In the genomic region with DNA sequence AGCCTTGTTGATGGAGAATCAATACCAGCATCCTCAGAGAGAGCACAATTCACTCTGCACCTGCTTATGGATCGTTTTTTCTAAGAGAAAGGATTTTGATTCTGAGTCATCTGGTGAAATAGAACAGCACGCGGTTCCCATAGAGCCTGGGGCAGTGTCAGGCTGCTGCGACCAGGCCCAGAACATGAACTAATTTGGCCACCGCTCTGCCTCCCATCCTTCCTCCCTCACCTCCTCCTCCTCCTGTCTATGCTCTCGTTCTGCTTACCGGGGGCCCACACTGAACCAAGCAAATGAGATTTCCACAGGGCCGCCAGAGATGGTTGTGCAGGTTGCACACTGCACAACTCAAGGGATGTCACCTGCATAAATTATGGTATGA, we compare ENCODE assay signal across 18 cellular contexts. TPM values are rescaled to one million over a fixed set of nuclear protein-coding genes. Genes with fewer than 3 reads are reported as not detected.
"Had no signal": no experiment of that assay in that cellular context is flagged by ENCODE, and none has a peak within 500 bp of the region (broad histone marks: within the 10 kb centered on the region; RNA-seq: fewer than 3 reads in every experiment).

No MANE protein-coding gene starts in this region.

- H3K36me3 ChIP-seq: brain microvascular endothelial cell, esophagus squamous epithelium, ovary, stomach had no signal

- H3K9me3 ChIP-seq: esophagus squamous epithelium, ovary, stomach had no signal

- DNase-seq: activated CD4-positive, alpha-beta T cell treated with anti-CD3 and anti-CD28 coated beads, Interleukin-2, amount 50 U/mL, for 1 hour; activated CD4-positive, CD25-positive, alpha-beta regulatory T cell treated with anti-CD3 and anti-CD28 coated beads, Interleukin-2, amount 50 U/mL, for 72 hours; activated CD8-positive, alpha-beta memory T cell treated with anti-CD3 and anti-CD28 coated beads, Interleukin-2, amount 50 U/mL, for 4 hours; activated naive CD4-positive, alpha-beta T cell treated with anti-CD3 and anti-CD28 coated beads for 36 hours; activated T-cell treated with anti-CD3 and anti-CD28 coated beads, Interleukin-2, amount 50 U/mL, for 4 hours; anterior cingulate cortex; brain microvascular endothelial cell; cerebellar nuclear complex; effector CD8-positive, alpha-beta T cell; esophagus squamous epithelium; ovary; stimulated activated CD4-positive, alpha-beta T cell treated with anti-CD3 and anti-CD28 coated beads, Interleukin-4, amount 100 ng/mL, for 1 hour; stomach; T-helper 1 cell; T1000 had no signal

- H3K27me3 ChIP-seq: brain microvascular endothelial cell, ovary had no signal

- H3K4me1 ChIP-seq: esophagus squamous epithelium had no signal

- H3K4me2 ChIP-seq: smooth muscle cell had no signal

- H3K4me3 ChIP-seq: esophagus squamous epithelium, ovary, smooth muscle cell, stomach had no signal

- ATAC-seq: activated T-cell treated with anti-CD3 and anti-CD28 coated beads, Interleukin-2, amount 50 U/mL, for 4 hours had no signal

- H3K27ac ChIP-seq: brain microvascular endothelial cell, esophagus squamous epithelium, ovary, stomach had no signal

RNA-seq across cellular contexts. Expression of a gene that starts 25.2 kb away (rescaled TPM):
- polyA plus RNA-seq: endothelial cell of umbilical vein, liver, ovary, smooth muscle cell, stomach had no signal

RNA-seq across cellular contexts. Expression of a gene that starts 54.6 kb away (rescaled TPM):
- polyA plus RNA-seq: endothelial cell of umbilical vein had no signal
